23 cellular contexts compared by ENCODE assay signal in genomic region chr1:37831809-37832208, GRCh38.
"Had no signal": no experiment of that assay in that cellular context is flagged by ENCODE, and none has a peak within 500 bp of the region (broad histone marks: within the 10 kb centered on the region; RNA-seq: fewer than 3 reads in every experiment).

No MANE protein-coding gene starts in this region.

- H3K4me3 ChIP-seq: colonic mucosa, esophagus squamous epithelium, gastrocnemius medialis, heart right ventricle, left lung, lower lobe of right lung, mucosa of descending colon had no signal

- H3K9me3 ChIP-seq: colonic mucosa, esophagus squamous epithelium, gastrocnemius medialis, heart right ventricle, left lung, lower lobe of right lung, mucosa of descending colon had no signal

- DNase-seq: colonic mucosa; cortex of kidney; effector CD8-positive, alpha-beta T cell; effector memory CD8-positive, alpha-beta T cell; endodermal cell; erythroblast; esophagus squamous epithelium; foreskin fibroblast; foreskin melanocyte; gastrocnemius medialis; glutamatergic neuron; head of caudate nucleus; heart right ventricle; hippocampal formation; left cardiac atrium; left lung; left ventricle myocardium superior; lower lobe of right lung; mesenchymal stem cell; mucosa of descending colon; naive B cell had no signal

- H3K27ac ChIP-seq: colonic mucosa, epithelial cell of prostate, esophagus squamous epithelium, gastrocnemius medialis, heart right ventricle, left lung, lower lobe of right lung had no signal

- H3K27me3 ChIP-seq: colonic mucosa, esophagus squamous epithelium, gastrocnemius medialis, heart right ventricle, left lung had no signal

- ATAC-seq: effector memory CD8-positive, alpha-beta T cell; esophagus mucosa; gastrocnemius medialis; heart right ventricle; left cardiac atrium; left lung; left ventricle myocardium superior; lower lobe of right lung; mucosa of descending colon had no signal

- H3K4me1 ChIP-seq: colonic mucosa, gastrocnemius medialis, heart right ventricle, left lung, lower lobe of right lung had no signal
